ENCODE assay signal across 18 cellular contexts in the genomic region with DNA sequence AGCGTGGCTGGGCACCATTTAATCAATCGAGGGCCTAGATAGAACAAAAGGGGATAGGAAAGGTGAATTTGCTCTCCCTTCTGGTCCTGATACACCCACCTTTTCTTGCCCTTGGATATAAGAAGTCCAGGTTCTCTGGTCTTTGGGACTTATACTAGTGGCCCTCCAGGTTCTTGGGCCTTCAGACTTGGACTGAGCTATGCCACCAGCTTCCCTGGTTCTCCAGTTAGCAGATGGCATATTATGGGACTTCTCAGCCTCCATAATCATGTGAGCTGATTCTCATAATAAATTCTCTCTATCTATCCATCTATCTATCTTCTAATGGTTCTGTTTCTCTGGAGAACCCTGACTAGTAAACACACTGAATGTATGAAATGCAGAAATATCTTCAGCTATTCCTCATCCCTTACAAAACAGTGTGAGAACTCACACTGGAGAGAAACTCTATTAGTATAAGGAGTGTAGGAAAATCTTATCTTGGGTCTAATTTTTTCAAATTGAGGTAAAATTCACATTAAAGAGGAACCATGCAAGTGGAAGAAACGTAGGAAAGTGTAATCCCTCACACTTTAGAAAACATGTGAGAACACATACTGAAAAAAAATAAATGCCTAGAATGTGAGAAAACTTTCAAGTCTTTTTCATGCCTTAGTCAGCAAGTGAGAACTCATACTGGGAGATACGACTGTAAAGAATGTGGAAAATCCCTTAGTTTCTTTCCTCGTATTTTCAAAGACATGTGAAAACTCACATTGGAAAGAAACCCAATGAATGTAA. TPM values are rescaled to one million over a fixed set of nuclear protein-coding genes. Genes with fewer than 3 reads are reported as not detected.
DNase-seq lines count a peak whose midpoint lies in the region; ATAC-seq, FAIRE-seq and TF ChIP-seq lines count a peak whose summit lies in the region.
"Had no signal": no experiment of that assay in that cellular context is flagged by ENCODE, and none has a peak within 500 bp of the region (broad histone marks: within the 10 kb centered on the region; RNA-seq: fewer than 3 reads in every experiment).

No MANE protein-coding gene starts in this region.

- H3K27me3 ChIP-seq in GM23338 (ENCODE audit: insufficient read depth): no peaks in the 10 kb centered on the region
- H3K27me3 ChIP-seq: adrenal gland had no signal

- 10% methylated on average over 5 of the region's 5 CpGs for WGBS in A549 (ENCODE audit: missing lambda C conversion rate)

- H3K79me2 ChIP-seq in GM23338 (replicated peaks; ENCODE audit: insufficient read depth): no peaks in the 10 kb centered on the region

- no peak overlapping the region for H2AFZ ChIP-seq in GM23338
- H2AFZ ChIP-seq: PC-9 had no signal

- H3K4me1 Mint-ChIP-seq in GM23338: no peaks in the 10 kb centered on the region

- peaks cover 94% of the 10 kb centered on the region for H3K9me3 Mint-ChIP-seq in GM23338

- POLR2A ChIA-PET in A549 (lab: Yijun Ruan, JAX): no interaction called here

- H3F3A ChIP-seq in GM23338 (replicated peaks; ENCODE audit: low read depth): no peaks in the 10 kb centered on the region

- H3K27ac Mint-ChIP-seq in GM23338: no peak overlapping the region
- H3K27ac Mint-ChIP-seq: activated CD4-positive, alpha-beta memory T cell treated with anti-CD3 and anti-CD28 coated beads for 36 hours; dendritic cell treated with granulocyte-macrophage colony-stimulating factor and Interleukin-4, amounts not matched to agents 40 ng/mL and 50 ng/mL, for 4 days had no signal

- no peaks in the 10 kb centered on the region for H3K9me2 ChIP-seq in GM23338 (ENCODE audit: insufficient read depth)

- no peak for TF ChIP-seq POLR2A in A549 (IDR thresholded peaks at IDR 0.05; ENCODE audit: low read length)

- TF ChIP-seq EP300 in A549 (IDR thresholded peaks at IDR 0.05): no peak

- no peak for TF ChIP-seq RAD21 in A549 (conservative IDR thresholded peaks at IDR 0.05 in 1 of 2, IDR thresholded peaks at IDR 0.05 in 1 of 2)

- no peaks in the 10 kb centered on the region for H4K20me1 ChIP-seq in GM23338 (replicated peaks; ENCODE audit: insufficient read depth)

- FAIRE-seq in A549 (lab: Jason Lieb, UNC): no peak

- H3K4me1 ChIP-seq in A549 (no peaks in the 10 kb centered on the region), GM23338 (ENCODE audit: insufficient read depth) (no peaks in the 10 kb centered on the region)
- H3K4me1 ChIP-seq: adrenal gland had no signal

- H3K4me2 ChIP-seq in A549: no peak overlapping the region
- no peak overlapping the region for H3K4me2 ChIP-seq in GM23338
- H3K4me2 ChIP-seq: PC-9 had no signal

- H3K9me3 ChIP-seq in A549: peaks cover 88% of the 10 kb centered on the region

- ATAC-seq in A549 (no peak), GM23338 (no peak), GM19463 (IDR thresholded peaks at IDR 0.05; ENCODE audit: unreplicated experiment) (no peak)
- ATAC-seq: right cardiac atrium had no signal

- H3K4me3 ChIP-seq in A549 (no peak overlapping the region), GM23338 (no peak overlapping the region), fibroblast of pulmonary artery (replicated peaks; ENCODE audit: low read depth, low read length) (no peak overlapping the region)
- H3K4me3 ChIP-seq: PC-9 had no signal

- H3K27ac ChIP-seq in A549 (no peak overlapping the region), GM23338 (ENCODE audit: low read depth) (no peak overlapping the region)
- H3K27ac ChIP-seq: adrenal gland, PC-9 had no signal

- no peak for TF ChIP-seq CTCF in A549 (IDR thresholded peaks at IDR 0.05)
- no peak for TF ChIP-seq CTCF in GM23338 (conservative IDR thresholded peaks at IDR 0.05; ENCODE audit: low read depth in 2 of 2)
- no peak for TF ChIP-seq CTCF in fibroblast of pulmonary artery (IDR thresholded peaks at IDR 0.05; ENCODE audit: low read length, missing control alignments)

- peaks cover 54% of the 10 kb centered on the region for H3K36me3 Mint-ChIP-seq in GM23338 (ENCODE audit: low read depth)

- H3K27me3 Mint-ChIP-seq in GM23338 (ENCODE audit: insufficient read depth, low read depth, poor library complexity): no peaks in the 10 kb centered on the region
- H3K27me3 Mint-ChIP-seq: activated CD4-positive, alpha-beta memory T cell treated with anti-CD3 and anti-CD28 coated beads for 36 hours; dendritic cell treated with granulocyte-macrophage colony-stimulating factor and Interleukin-4, amounts not matched to agents 40 ng/mL and 50 ng/mL, for 4 days had no signal

- H3K4me3 Mint-ChIP-seq in GM23338: no peak overlapping the region
- H3K4me3 Mint-ChIP-seq: activated CD4-positive, alpha-beta memory T cell treated with anti-CD3 and anti-CD28 coated beads for 36 hours; dendritic cell treated with granulocyte-macrophage colony-stimulating factor and Interleukin-4, amounts not matched to agents 40 ng/mL and 50 ng/mL, for 4 days had no signal

- H3K36me3 ChIP-seq in GM23338 (ENCODE audit: insufficient read depth): peaks cover 39% of the 10 kb centered on the region
- H3K36me3 ChIP-seq: adrenal gland had no signal

- CTCF ChIA-PET in A549 (lab: Yijun Ruan, JAX): no interaction called here

- DNase-seq in A549 (ENCODE audit: low read depth in 1 of 2, low spot score in 1 of 2) (peak in 1 of 2 experiments; percentile 31), GM23338 (ENCODE audit: low spot score) (peak; percentile 47), SW480 (ENCODE audit: low spot score) (peak; percentile 9), fibroblast of pulmonary artery (ENCODE audit: low read depth) (peak; percentile 12), nucleus accumbens (lab: John Stamatoyannopoulos, UW) (no peak), SKM-1 treated with dmso at 0.1 percent for 144 hours (lab: John Stamatoyannopoulos, UW; ENCODE audit: unreplicated experiment) (no peak), NK-92 (lab: John Stamatoyannopoulos, UW; ENCODE audit: unreplicated experiment) (no peak)
- DNase-seq: activated CD4-positive, alpha-beta memory T cell treated with anti-CD3 and anti-CD28 coated beads for 36 hours; adrenal gland; mammary epithelial cell; NCI-H1048; NCI-H446; PC-9; right cardiac atrium; stimulated activated CD4-positive, alpha-beta T cell treated with anti-CD3 and anti-CD28 coated beads, Interleukin-2, amount 100 ng/mL, for 48 hours; trophoblast cell had no signal

TF ChIP-seq in A549, 52 proteins besides CTCF, POLR2A, EP300 and RAD21 (continues in another document):
- TF ChIP-seq EHMT2 (IDR thresholded peaks at IDR 0.05; ENCODE audit: low read depth): no peak

TF ChIP-seq in GM23338, 12 proteins besides CTCF, POLR2A, EP300 and RAD21 (continues in another document):
- TF ChIP-seq, protein P1, sequence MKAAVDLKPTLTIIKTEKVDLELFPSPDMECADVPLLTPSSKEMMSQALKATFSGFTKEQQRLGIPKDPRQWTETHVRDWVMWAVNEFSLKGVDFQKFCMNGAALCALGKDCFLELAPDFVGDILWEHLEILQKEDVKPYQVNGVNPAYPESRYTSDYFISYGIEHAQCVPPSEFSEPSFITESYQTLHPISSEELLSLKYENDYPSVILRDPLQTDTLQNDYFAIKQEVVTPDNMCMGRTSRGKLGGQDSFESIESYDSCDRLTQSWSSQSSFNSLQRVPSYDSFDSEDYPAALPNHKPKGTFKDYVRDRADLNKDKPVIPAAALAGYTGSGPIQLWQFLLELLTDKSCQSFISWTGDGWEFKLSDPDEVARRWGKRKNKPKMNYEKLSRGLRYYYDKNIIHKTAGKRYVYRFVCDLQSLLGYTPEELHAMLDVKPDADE (IDR thresholded peaks at IDR 0.05): no peak
- TF ChIP-seq EZH2phosphoT487 (IDR thresholded peaks at IDR 0.05; ENCODE audit: unreplicated experiment): no peak

RNA-seq across cellular contexts. Expression of a gene that starts 15.5 kb away (rescaled TPM):
- polyA plus RNA-seq in A549 (2011; rRNA removed) (0.09 and 0.13 TPM in 2 replicates), A549 (2017; fragmentation: RNase III; extraction: RNeasy Plus Mini Kit Qiagen cat#74134 plus additional on column Dnase treatment) (0.04 to 0.12 TPM (median 0.05 TPM) in 3 replicates), GM23338 (2016; fragmentation: Nextera tagmentation; extraction: Ambion mirVana) (4.9 and 6.1 TPM in 2 replicates)
- polyA plus RNA-seq in A549 (2012; cell fraction: cytosol; rRNA removed): 0.09 TPM in 2 replicates
- 0.36 and 0.42 TPM in 2 replicates for polyA plus RNA-seq in A549 (2012; cell fraction: nucleus; rRNA removed)
- polyA minus RNA-seq in A549 (2011; rRNA and poly(A)+ RNA removed): 0.12 and 0.92 TPM in 2 replicates
- 8.0 and 12.1 TPM in 2 replicates for total RNA-seq in GM23338 (2014; rRNA removed; shearing (Covaris generic))
- total RNA-seq: activated CD4-positive, alpha-beta memory T cell treated with anti-CD3 and anti-CD28 coated beads for 36 hours; PC-9 had no signal

RNA-seq across cellular contexts. Expression of a gene that starts 37.5 kb away (rescaled TPM):
- polyA plus RNA-seq in A549 (2011; rRNA removed) (0.13 and 0.14 TPM in 2 replicates), A549 (2017; fragmentation: RNase III; extraction: RNeasy Plus Mini Kit Qiagen cat#74134 plus additional on column Dnase treatment) (0.05 to 0.12 TPM (median 0.09 TPM) in 3 replicates), GM23338 (2016; fragmentation: Nextera tagmentation; extraction: Ambion mirVana) (0.71 and 0.83 TPM in 2 replicates)
- polyA plus RNA-seq in A549 (2012; cell fraction: cytosol; rRNA removed): 0.08 TPM in 2 replicates
- 0.32 and 0.72 TPM in 2 replicates for polyA plus RNA-seq in A549 (2012; cell fraction: nucleus; rRNA removed)
- not detected in 2 replicates for polyA minus RNA-seq in A549 (2011; rRNA and poly(A)+ RNA removed)
- total RNA-seq in GM23338 (2014; rRNA removed; shearing (Covaris generic)): 3.2 and 4.1 TPM in 2 replicates
- total RNA-seq: activated CD4-positive, alpha-beta memory T cell treated with anti-CD3 and anti-CD28 coated beads for 36 hours had no signal

RNA-seq across cellular contexts. Expression of a gene that starts 43.2 kb away (rescaled TPM):
- 0.08 TPM in 1 of 2 replicates, not detected in the other for polyA plus RNA-seq in A549 (2011; rRNA removed)
- polyA plus RNA-seq in A549 (2012; cell fraction: cytosol; rRNA removed): not detected in 2 replicates
- 0.06 and 0.09 TPM in 2 replicates for polyA plus RNA-seq in A549 (2012; cell fraction: nucleus; rRNA removed)
- polyA plus RNA-seq in A549 (2017; fragmentation: RNase III; extraction: RNeasy Plus Mini Kit Qiagen cat#74134 plus additional on column Dnase treatment): not detected in 3 replicates
- 0.39 and 0.54 TPM in 2 replicates for polyA minus RNA-seq in A549 (2011; rRNA and poly(A)+ RNA removed)
- not detected in 2 replicates for total RNA-seq in GM23338 (2014; rRNA removed; shearing (Covaris generic))
- polyA plus RNA-seq in GM23338 (2016; fragmentation: Nextera tagmentation; extraction: Ambion mirVana): not detected in 2 replicates
- polyA plus RNA-seq: mammary epithelial cell had no signal

RNA-seq across cellular contexts. Expression of a gene that starts 46.9 kb away (rescaled TPM):
- polyA plus RNA-seq in A549 (2011; rRNA removed) (0.19 and 0.28 TPM in 2 replicates), A549 (2017; fragmentation: RNase III; extraction: RNeasy Plus Mini Kit Qiagen cat#74134 plus additional on column Dnase treatment) (0.05 to 0.08 TPM (median 0.08 TPM) in 3 replicates), GM23338 (2016; fragmentation: Nextera tagmentation; extraction: Ambion mirVana) (0.87 and 1.1 TPM in 2 replicates)
- polyA plus RNA-seq in A549 (2012; cell fraction: cytosol; rRNA removed): 0.08 and 0.12 TPM in 2 replicates
- polyA plus RNA-seq in A549 (2012; cell fraction: nucleus; rRNA removed): 0.24 and 0.34 TPM in 2 replicates
- 0.21 and 0.34 TPM in 2 replicates for polyA minus RNA-seq in A549 (2011; rRNA and poly(A)+ RNA removed)
- 2.4 and 3.5 TPM in 2 replicates for total RNA-seq in GM23338 (2014; rRNA removed; shearing (Covaris generic))
- total RNA-seq: activated CD4-positive, alpha-beta memory T cell treated with anti-CD3 and anti-CD28 coated beads for 36 hours; PC-9 had no signal

RNA-seq across cellular contexts. Expression of a gene that starts 52.1 kb away (rescaled TPM):
- 0.05 TPM in 2 replicates for polyA plus RNA-seq in A549 (2011; rRNA removed)
- 0.01 TPM in 1 of 2 replicates, not detected in the other for polyA plus RNA-seq in A549 (2012; cell fraction: cytosol; rRNA removed)
- 0.13 and 0.26 TPM in 2 replicates for polyA plus RNA-seq in A549 (2012; cell fraction: nucleus; rRNA removed)
- polyA plus RNA-seq in A549 (2017; fragmentation: RNase III; extraction: RNeasy Plus Mini Kit Qiagen cat#74134 plus additional on column Dnase treatment): not detected in 3 replicates
- 0.05 TPM in 1 of 2 replicates, not detected in the other for polyA minus RNA-seq in A549 (2011; rRNA and poly(A)+ RNA removed)
- 3.7 and 4.3 TPM in 2 replicates for total RNA-seq in GM23338 (2014; rRNA removed; shearing (Covaris generic))
- polyA plus RNA-seq in GM23338 (2016; fragmentation: Nextera tagmentation; extraction: Ambion mirVana): 0.80 and 1.3 TPM in 2 replicates
- total RNA-seq: activated CD4-positive, alpha-beta memory T cell treated with anti-CD3 and anti-CD28 coated beads for 36 hours; PC-9 had no signal

Comparison
In these comparisons a context has a peak if more than half of its experiments do, and no peak if none do; other contexts are left out.
1. DNase-seq: peak in GM23338 (single experiment), SW480 (single experiment) and fibroblast of pulmonary artery (single experiment); none in nucleus accumbens (0 of 56), SKM-1 treated with dmso at 0.1 percent for 144 hours (single experiment) and NK-92 (single experiment).